Comparison of ENCODE assay signal across 29 cellular contexts in the genomic region with DNA sequence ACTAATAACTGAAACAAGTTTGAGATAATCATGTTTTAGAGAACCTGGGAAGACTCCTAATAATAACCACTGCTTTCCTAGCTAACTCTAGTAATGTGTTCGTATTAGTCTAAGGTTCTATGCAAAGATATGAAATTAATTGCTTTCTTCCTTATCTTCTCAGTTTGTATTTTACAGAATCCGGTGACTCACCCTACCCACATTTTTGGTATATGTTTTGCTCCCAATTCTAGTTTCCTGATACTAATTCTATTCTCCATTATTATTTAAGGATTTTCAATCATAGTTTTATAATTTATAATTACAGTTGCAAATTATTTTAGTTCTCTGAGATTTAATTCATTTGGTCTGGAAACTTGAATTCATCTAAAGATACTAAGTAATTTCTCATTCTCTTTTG.
DNase-seq lines count a peak whose midpoint lies in the region; FAIRE-seq and TF ChIP-seq lines count a peak whose summit lies in the region.
"Had no signal": no experiment of that assay in that cellular context is flagged by ENCODE, and none has a peak within 500 bp of the region (broad histone marks: within the 10 kb centered on the region; RNA-seq: fewer than 3 reads in every experiment).

No MANE protein-coding gene starts in this region.

- no TSS peak for BruUV-seq in endothelial cell of umbilical vein (replicated peaks; lab: Mats Ljungman, UMichigan)

- no peak for TF ChIP-seq POLR2A in endothelial cell of umbilical vein (IDR thresholded peaks at IDR 0.05; ENCODE audit: low read depth, low read length)

- H3K9ac ChIP-seq in endothelial cell of umbilical vein (replicated peaks; ENCODE audit: extremely low read depth, insufficient read depth, low read length), result no peak overlapping the region
- H3K9ac ChIP-seq: BLaER1; BLaER1 treated with 17β-estradiol and CSF1 and Interleukin-3, amounts not matched to agents 10 nM and 100 nM had no signal

- no peaks in the 10 kb centered on the region for H3K9me3 ChIP-seq in endothelial cell of umbilical vein (replicated peaks; ENCODE audit: control insufficient read depth, insufficient read depth, low read length)
- H3K9me3 ChIP-seq: A549; BE2C; BLaER1; BLaER1 treated with 17β-estradiol and CSF1 and Interleukin-3, amounts not matched to agents 10 nM and 100 nM; Caco-2 had no signal

- H4K20me1 ChIP-seq in endothelial cell of umbilical vein (replicated peaks; ENCODE audit: control insufficient read depth, extremely low read depth, insufficient read depth, low read length), result no peaks in the 10 kb centered on the region
- H4K20me1 ChIP-seq: BLaER1; BLaER1 treated with 17β-estradiol and CSF1 and Interleukin-3, amounts not matched to agents 10 nM and 100 nM had no signal

- H3K9me1 ChIP-seq in endothelial cell of umbilical vein (replicated peaks; ENCODE audit: control insufficient read depth, extremely low read depth, insufficient read depth, low read length), result no peaks in the 10 kb centered on the region

- intact Hi-C loops in endothelial cell of umbilical vein (cut with micrococcal nuclease), result loop anchor here (1.0 kb wide), 1 partner anchor 23 kb away; no protein-coding TSS in a partner anchor

- H3K4me1 ChIP-seq in endothelial cell of umbilical vein (ENCODE audit: control insufficient read depth, extremely low read depth, insufficient read depth, low read length), result peaks cover 24% of the 10 kb centered on the region
- H3K4me1 ChIP-seq: A549; BE2C; BLaER1; BLaER1 treated with 17β-estradiol and CSF1 and Interleukin-3, amounts not matched to agents 10 nM and 100 nM; Caco-2 had no signal

- no peak for FAIRE-seq in endothelial cell of umbilical vein (lab: Jason Lieb, UNC)
- FAIRE-seq: A204.1, A549, D721Med had no signal

- H3K79me2 ChIP-seq in endothelial cell of umbilical vein (ENCODE audit: control insufficient read depth, insufficient read depth, low read length), result no peaks in the 10 kb centered on the region

- POLR2A ChIA-PET in endothelial cell of umbilical vein (lab: Charles Lee), result no interaction called here

- H3K36me3 ChIP-seq in endothelial cell of umbilical vein (ENCODE audit: control insufficient read depth in 2 of 2, extremely low read depth in 1 of 2, insufficient read depth in 2 of 2, low read length in 2 of 2), result no peaks in the 10 kb centered on the region
- H3K36me3 ChIP-seq: BE2C; BLaER1; BLaER1 treated with 17β-estradiol and CSF1 and Interleukin-3, amounts not matched to agents 10 nM and 100 nM had no signal

- peak; percentile 67 for DNase-seq in endothelial cell of umbilical vein (ENCODE audit: low read depth, low spot score)
- DNase-seq in cerebellum (ENCODE audit: low spot score), result no peak
- DNase-seq: 8988T; ACHN; AML-193; BE2C; C1 segment of cervical spinal cord; Caco-2; Calu3; CD4-positive, alpha-beta memory T cell; CD4-positive, alpha-beta T cell; CD4-positive, CD25-positive, alpha-beta regulatory T cell; CD8-positive, alpha-beta memory T cell; CD8-positive, alpha-beta T cell; COR-L47; DMS 273 treated with DMSO at 0.1 percent for 48 hours; DMS153; DMS53; DMS79; DMS79 treated with DMSO at 0.1 percent for 48 hours; DND-41; EL had no signal

- H3K27ac ChIP-seq in endothelial cell of umbilical vein (ENCODE audit: insufficient read depth, low read depth, low read length), result peak overlapping the region; percentile 45
- H3K27ac ChIP-seq: 22Rv1; A549; BLaER1; BLaER1 treated with 17β-estradiol and CSF1 and Interleukin-3, amounts not matched to agents 10 nM and 100 nM; C4-2B had no signal

- peak overlapping the region; percentile 78 for H3K4me2 ChIP-seq in endothelial cell of umbilical vein (ENCODE audit: insufficient read depth, low read length)
- H3K4me2 ChIP-seq: A549; BLaER1; BLaER1 treated with 17β-estradiol and CSF1 and Interleukin-3, amounts not matched to agents 10 nM and 100 nM had no signal

- dilution Hi-C loops in endothelial cell of umbilical vein (cut with MboI; ENCODE audit: extremely low pct_ligation_motif_present, low sequenced_read_pairs), result no loop called here

- TF ChIP-seq CTCF in endothelial cell of umbilical vein (IDR thresholded peaks at IDR 0.05; ENCODE audit: extremely low read depth in 1 of 2, insufficient read depth in 1 of 2, low read depth in 1 of 2, low read length in 2 of 2), result no peak

- CTCF ChIA-PET in endothelial cell of umbilical vein (lab: Charles Lee), result no interaction called here

- no peaks in the 10 kb centered on the region for H3K27me3 ChIP-seq in endothelial cell of umbilical vein (ENCODE audit: control insufficient read depth in 2 of 2, insufficient read depth in 2 of 2, low read length in 2 of 2)
- H3K27me3 ChIP-seq: BE2C; BLaER1; BLaER1 treated with 17β-estradiol and CSF1 and Interleukin-3, amounts not matched to agents 10 nM and 100 nM had no signal

- no peak overlapping the region for H2AFZ ChIP-seq in endothelial cell of umbilical vein (ENCODE audit: low read depth, low read length)

- no peak overlapping the region for H3K4me3 ChIP-seq in endothelial cell of umbilical vein (replicated peaks in 1 of 3; ENCODE audit: insufficient read depth in 1 of 3, low read depth in 1 of 3, low read length in 3 of 3)
- H3K4me3 ChIP-seq: A549; BLaER1; BLaER1 treated with 17β-estradiol and CSF1 and Interleukin-3, amounts not matched to agents 10 nM and 100 nM had no signal

TF ChIP-seq in endothelial cell of umbilical vein, 7 proteins besides CTCF, POLR2A, EP300 and RAD21:
- TF ChIP-seq MYC (IDR thresholded peaks at IDR 0.05; ENCODE audit: low read depth, low read length), result no peak
- no peak for TF ChIP-seq POLR2AphosphoS5 (IDR thresholded peaks at IDR 0.05; ENCODE audit: insufficient read depth, low read depth, low read length)
- TF ChIP-seq JUN (IDR thresholded peaks at IDR 0.05; ENCODE audit: borderline replicate concordance, insufficient read depth, insufficient read length, low read depth), result peak; percentile 62
- TF ChIP-seq GATA2 (IDR thresholded peaks at IDR 0.05; ENCODE audit: insufficient read depth, insufficient read length, low read depth, low read length), result no peak
- peak; percentile 65 for TF ChIP-seq FOS (IDR thresholded peaks at IDR 0.05; ENCODE audit: borderline replicate concordance, insufficient read depth, low read length)
- TF ChIP-seq, protein P1, sequence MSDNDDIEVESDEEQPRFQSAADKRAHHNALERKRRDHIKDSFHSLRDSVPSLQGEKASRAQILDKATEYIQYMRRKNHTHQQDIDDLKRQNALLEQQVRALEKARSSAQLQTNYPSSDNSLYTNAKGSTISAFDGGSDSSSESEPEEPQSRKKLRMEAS (IDR thresholded peaks at IDR 0.05; ENCODE audit: insufficient read depth, insufficient read length), result no peak
